Comparison of ENCODE assay signal across 7 cellular contexts in genomic region chr16:30535106-30535776, GRCh38. TPM values are rescaled to one million over a fixed set of nuclear protein-coding genes. Genes with fewer than 3 reads are reported as not detected.
DNase-seq lines count a peak whose midpoint lies in the region; ATAC-seq lines count a peak whose summit lies in the region.

No MANE protein-coding gene starts in this region.

- peak overlapping the region; percentile 98 for H3K4me3 Mint-ChIP-seq in activated naive CD8-positive, alpha-beta T cell treated with anti-CD3 and anti-CD28 coated beads for 36 hours
- H3K4me3 Mint-ChIP-seq in stimulated activated effector memory CD8-positive, alpha-beta T cell treated with anti-CD3 and anti-CD28 coated beads, Interleukin-12 subunit alpha, Interleukin-12 subunit beta, amount 100 ng/mL, for 72 hours, result peak overlapping the region; percentile 88

- peak overlapping the region; percentile 58; the same call in 1 of the 2 replicates for H3K4me3 ChIP-seq in iPS DF 6.9 (ENCODE audit: low read length)

- H3K36me3 Mint-ChIP-seq in activated naive CD8-positive, alpha-beta T cell treated with anti-CD3 and anti-CD28 coated beads for 36 hours, result peaks cover 36% of the 10 kb centered on the region
- peaks cover 55% of the 10 kb centered on the region for H3K36me3 Mint-ChIP-seq in stimulated activated effector memory CD8-positive, alpha-beta T cell treated with anti-CD3 and anti-CD28 coated beads, Interleukin-12 subunit alpha, Interleukin-12 subunit beta, amount 100 ng/mL, for 72 hours

- H3K27me3 ChIP-seq in iPS DF 6.9 (ENCODE audit: control insufficient read depth, insufficient read depth, low read length), result no peaks in the 10 kb centered on the region

- no peak for DNase-seq in activated naive CD8-positive, alpha-beta T cell treated with anti-CD3 and anti-CD28 coated beads for 36 hours
- DNase-seq in iPS DF 6.9 (ENCODE audit: low read depth, low spot score) (no peak), HPDE6-E6E7 (ENCODE audit: extremely low spot score) (no peak)
- no peak for DNase-seq in stimulated activated effector memory CD8-positive, alpha-beta T cell treated with anti-CD3 and anti-CD28 coated beads, Interleukin-12 subunit alpha, Interleukin-12 subunit beta, amount 100 ng/mL, for 72 hours (ENCODE audit: low spot score in 2 of 2)
- no peak for DNase-seq in stimulated activated CD4-positive, alpha-beta T cell treated with anti-CD3 and anti-CD28 coated beads, Interleukin-4, amount 100 ng/mL, for 24 hours

- no peaks in the 10 kb centered on the region for H3K27me3 Mint-ChIP-seq in activated naive CD8-positive, alpha-beta T cell treated with anti-CD3 and anti-CD28 coated beads for 36 hours

- ATAC-seq in GM18907 (IDR thresholded peaks at IDR 0.05; ENCODE audit: unreplicated experiment) (peak; percentile 13), HG03139 (IDR thresholded peaks at IDR 0.05; ENCODE audit: unreplicated experiment) (peak; percentile 8)
- ATAC-seq in stimulated activated effector memory CD8-positive, alpha-beta T cell treated with anti-CD3 and anti-CD28 coated beads, Interleukin-12 subunit alpha, Interleukin-12 subunit beta, amount 100 ng/mL, for 72 hours, result peak; percentile 29

- WGBS in iPS DF 6.9 (ENCODE audit: insufficient coverage, insufficient read length), result no CpG with 5 or more reads among the region's 18 CpGs

- peaks cover 6% of the 10 kb centered on the region; the same call in 1 of the 2 replicates for H3K36me3 ChIP-seq in iPS DF 6.9 (ENCODE audit: control insufficient read depth, insufficient read depth, low read length)

- H3K27ac Mint-ChIP-seq in activated naive CD8-positive, alpha-beta T cell treated with anti-CD3 and anti-CD28 coated beads for 36 hours, result peak overlapping the region; percentile 99
- peak overlapping the region; percentile 96 for H3K27ac Mint-ChIP-seq in stimulated activated effector memory CD8-positive, alpha-beta T cell treated with anti-CD3 and anti-CD28 coated beads, Interleukin-12 subunit alpha, Interleukin-12 subunit beta, amount 100 ng/mL, for 72 hours

- H3K9me3 Mint-ChIP-seq in activated naive CD8-positive, alpha-beta T cell treated with anti-CD3 and anti-CD28 coated beads for 36 hours, result no peaks in the 10 kb centered on the region
- H3K9me3 Mint-ChIP-seq in stimulated activated effector memory CD8-positive, alpha-beta T cell treated with anti-CD3 and anti-CD28 coated beads, Interleukin-12 subunit alpha, Interleukin-12 subunit beta, amount 100 ng/mL, for 72 hours, result no peaks in the 10 kb centered on the region

- peaks cover 2% of the 10 kb centered on the region; the same call in 1 of the 2 replicates for H3K4me1 ChIP-seq in iPS DF 6.9 (ENCODE audit: control insufficient read depth, insufficient read depth, low read length)

- peaks cover 28% of the 10 kb centered on the region for H3K4me1 Mint-ChIP-seq in activated naive CD8-positive, alpha-beta T cell treated with anti-CD3 and anti-CD28 coated beads for 36 hours
- peaks cover 30% of the 10 kb centered on the region for H3K4me1 Mint-ChIP-seq in stimulated activated effector memory CD8-positive, alpha-beta T cell treated with anti-CD3 and anti-CD28 coated beads, Interleukin-12 subunit alpha, Interleukin-12 subunit beta, amount 100 ng/mL, for 72 hours

- no peaks in the 10 kb centered on the region for H3K9me3 ChIP-seq in iPS DF 6.9 (ENCODE audit: control insufficient read depth, insufficient read depth, low read length)

- peak overlapping the region; percentile 63 for H3K27ac ChIP-seq in iPS DF 6.9 (ENCODE audit: low read length)

RNA-seq across cellular contexts. Expression of gene ZNF747, which starts 0.6 kb away (rescaled TPM):
- total RNA-seq in activated naive CD8-positive, alpha-beta T cell treated with anti-CD3 and anti-CD28 coated beads for 36 hours, result 10 to 100 TPM; 10.9 to 11.2 TPM

RNA-seq across cellular contexts. Expression of gene ZNF768, which starts 8.9 kb away (rescaled TPM):
- 10 to 100 TPM; 11.4 to 11.8 TPM for total RNA-seq in activated naive CD8-positive, alpha-beta T cell treated with anti-CD3 and anti-CD28 coated beads for 36 hours

RNA-seq across cellular contexts. Expression of gene ZNF764, which starts 22.9 kb away (rescaled TPM):
- total RNA-seq in activated naive CD8-positive, alpha-beta T cell treated with anti-CD3 and anti-CD28 coated beads for 36 hours, result 10 to 100 TPM; 11.9 to 12.1 TPM

RNA-seq across cellular contexts. Expression of gene ZNF688, which starts 36.3 kb away (rescaled TPM):
- total RNA-seq in activated naive CD8-positive, alpha-beta T cell treated with anti-CD3 and anti-CD28 coated beads for 36 hours, result 1 to 10 TPM; 7.1 to 7.6 TPM

RNA-seq across cellular contexts. Expression of gene ZNF785, which starts 50.3 kb away (rescaled TPM):
- 1 to 10 TPM; 6.4 to 7.8 TPM for total RNA-seq in activated naive CD8-positive, alpha-beta T cell treated with anti-CD3 and anti-CD28 coated beads for 36 hours
